In genomic region chr11:71991494-71991893, GRCh38 we compare ENCODE assay signal across 11 cellular contexts. TPM values are rescaled to one million over a fixed set of nuclear protein-coding genes. Genes with fewer than 3 reads are reported as not detected.
DNase-seq lines count a peak whose midpoint lies in the region; ATAC-seq and TF ChIP-seq lines count a peak whose summit lies in the region.
"Had no signal": no experiment of that assay in that cellular context is flagged by ENCODE, and none has a peak within 500 bp of the region (broad histone marks: within the 10 kb centered on the region; RNA-seq: fewer than 3 reads in every experiment).

No MANE protein-coding gene starts in this region.

- H3K27me3 Mint-ChIP-seq in stimulated activated naive CD8-positive, alpha-beta T cell treated with anti-CD3 and anti-CD28 coated beads, Interleukin-15, amount 100 ng/mL, for 72 hours: no peaks in the 10 kb centered on the region
- H3K27me3 Mint-ChIP-seq in activated naive CD8-positive, alpha-beta T cell treated with anti-CD3 and anti-CD28 coated beads for 36 hours: no peaks in the 10 kb centered on the region

- no peak overlapping the region for H2AFZ ChIP-seq in OCI-LY3 (ENCODE audit: low read depth, low read length)

- TF ChIP-seq CTCF in OCI-LY3 (IDR thresholded peaks at IDR 0.05; ENCODE audit: low read depth, low read length) (no peak), prostate gland (IDR thresholded peaks at IDR 0.05) (no peak)

- H3K4me2 ChIP-seq in OCI-LY3 (ENCODE audit: low read length): peak overlapping the region; percentile 83

- WGBS in prostate gland: 86% methylated on average over 3 of the region's 3 CpGs

- in situ Hi-C loops in ACHN (cut with HindIII; ENCODE audit: low pct_ligation_motif_present, low pct_unique_long_range_greater_than_20kb, low sequenced_read_pairs): no loop called here

- intact Hi-C loops in prostate gland (cut with DNase I): no loop called here

- peak overlapping the region; percentile 70 for H3K9ac ChIP-seq in OCI-LY3 (ENCODE audit: low read length)

- no peaks in the 10 kb centered on the region for H3K4me1 Mint-ChIP-seq in stimulated activated naive CD8-positive, alpha-beta T cell treated with anti-CD3 and anti-CD28 coated beads, Interleukin-15, amount 100 ng/mL, for 72 hours
- peaks cover 9% of the 10 kb centered on the region for H3K4me1 Mint-ChIP-seq in activated naive CD8-positive, alpha-beta T cell treated with anti-CD3 and anti-CD28 coated beads for 36 hours

- TF ChIP-seq POLR2A in prostate gland (IDR thresholded peaks at IDR 0.05): no peak

- peak overlapping the region in 1 of 2 donors; percentile 0 for H3K27ac Mint-ChIP-seq in stimulated activated naive CD8-positive, alpha-beta T cell treated with anti-CD3 and anti-CD28 coated beads, Interleukin-15, amount 100 ng/mL, for 72 hours
- no peak overlapping the region for H3K27ac Mint-ChIP-seq in activated naive CD8-positive, alpha-beta T cell treated with anti-CD3 and anti-CD28 coated beads for 36 hours
- H3K27ac Mint-ChIP-seq: activated T-cell treated with anti-CD3 and anti-CD28 coated beads, Interleukin-2, amount 50 U/mL, for 72 hours had no signal

- no peaks in the 10 kb centered on the region for H3K9me3 Mint-ChIP-seq in stimulated activated naive CD8-positive, alpha-beta T cell treated with anti-CD3 and anti-CD28 coated beads, Interleukin-15, amount 100 ng/mL, for 72 hours
- H3K9me3 Mint-ChIP-seq in activated naive CD8-positive, alpha-beta T cell treated with anti-CD3 and anti-CD28 coated beads for 36 hours: no peaks in the 10 kb centered on the region
- H3K9me3 Mint-ChIP-seq: activated T-cell treated with anti-CD3 and anti-CD28 coated beads, Interleukin-2, amount 50 U/mL, for 72 hours had no signal

- H3K27ac ChIP-seq in OCI-LY3 (ENCODE audit: low read length): peak overlapping the region; percentile 93
- H3K27ac ChIP-seq in prostate gland: no peak overlapping the region

- no peak for DNase-seq in stimulated activated naive CD8-positive, alpha-beta T cell treated with anti-CD3 and anti-CD28 coated beads, Interleukin-15, Interleukin-2, amounts not matched to agents 100 U/mL and 50 U/mL, for 24 hours
- no peak for DNase-seq in stimulated activated naive CD8-positive, alpha-beta T cell treated with anti-CD3 and anti-CD28 coated beads, Interleukin-15, amount 100 ng/mL, for 72 hours
- DNase-seq in anterior cingulate cortex (lab: John Stamatoyannopoulos, UW): no peak
- DNase-seq in ACHN: no peak
- no peak for DNase-seq in activated naive CD8-positive, alpha-beta T cell treated with anti-CD3 and anti-CD28 coated beads for 36 hours
- DNase-seq in prostate gland (ENCODE audit: low spot score): no peak
- DNase-seq: activated T-cell treated with anti-CD3 and anti-CD28 coated beads, Interleukin-2, amount 50 U/mL, for 72 hours; effector CD4-positive, alpha-beta T cell; SHP77 treated with DMSO at 0.1 percent for 48 hours had no signal

- peaks cover 5% of the 10 kb centered on the region for H3K36me3 Mint-ChIP-seq in activated naive CD8-positive, alpha-beta T cell treated with anti-CD3 and anti-CD28 coated beads for 36 hours

- no peak overlapping the region for H3K4me3 Mint-ChIP-seq in stimulated activated naive CD8-positive, alpha-beta T cell treated with anti-CD3 and anti-CD28 coated beads, Interleukin-15, amount 100 ng/mL, for 72 hours
- H3K4me3 Mint-ChIP-seq in activated naive CD8-positive, alpha-beta T cell treated with anti-CD3 and anti-CD28 coated beads for 36 hours: no peak overlapping the region
- H3K4me3 Mint-ChIP-seq: activated T-cell treated with anti-CD3 and anti-CD28 coated beads, Interleukin-2, amount 50 U/mL, for 72 hours had no signal

- H3K9me3 ChIP-seq in OCI-LY3 (ENCODE audit: insufficient read depth, low read length): no peaks in the 10 kb centered on the region
- no peaks in the 10 kb centered on the region for H3K9me3 ChIP-seq in prostate gland

- H3K27me3 ChIP-seq in OCI-LY3 (ENCODE audit: low read depth, low read length): no peaks in the 10 kb centered on the region
- H3K27me3 ChIP-seq in prostate gland (replicated peaks; ENCODE audit: insufficient read depth): no peaks in the 10 kb centered on the region

- peak overlapping the region; percentile 45 for H3K4me3 ChIP-seq in OCI-LY3 (ENCODE audit: low read length)
- no peak overlapping the region for H3K4me3 ChIP-seq in prostate gland

- H4K20me1 ChIP-seq in OCI-LY3 (ENCODE audit: insufficient read depth, low read length): no peaks in the 10 kb centered on the region

- peaks cover 10% of the 10 kb centered on the region for H3K79me2 ChIP-seq in OCI-LY3 (ENCODE audit: low read length)

- H3K36me3 ChIP-seq in OCI-LY3 (replicated peaks; ENCODE audit: low read depth, low read length) (peaks cover 44% of the 10 kb centered on the region), prostate gland (no peaks in the 10 kb centered on the region)

- H3K4me1 ChIP-seq in OCI-LY3 (ENCODE audit: low read length): peaks cover 78% of the 10 kb centered on the region
- H3K4me1 ChIP-seq in prostate gland (replicated peaks): no peaks in the 10 kb centered on the region

- peak; percentile 23 for ATAC-seq in stimulated activated naive CD8-positive, alpha-beta T cell treated with anti-CD3 and anti-CD28 coated beads, Interleukin-15, Interleukin-2, amounts not matched to agents 100 U/mL and 50 U/mL, for 24 hours
- no peak for ATAC-seq in stimulated activated naive CD8-positive, alpha-beta T cell treated with anti-CD3 and anti-CD28 coated beads, Interleukin-15, amount 100 ng/mL, for 72 hours
- peak; percentile 79 for ATAC-seq in HG02938 (IDR thresholded peaks at IDR 0.05; ENCODE audit: unreplicated experiment)
- ATAC-seq: activated T-cell treated with anti-CD3 and anti-CD28 coated beads, Interleukin-2, amount 50 U/mL, for 72 hours had no signal

RNA-seq across cellular contexts. Expression of gene IL18BP, which starts 7.2 kb away (rescaled TPM):
- 1 to 10 TPM; 6.9 to 7.4 TPM for total RNA-seq in activated naive CD8-positive, alpha-beta T cell treated with anti-CD3 and anti-CD28 coated beads for 36 hours
- total RNA-seq in prostate gland: 10 to 100 TPM in 1 of 2 donors, 1 to 10 TPM in 1; 3.1 to 13.9 TPM
